Comparison of ENCODE assay signal across 19 cellular contexts in the genomic region with DNA sequence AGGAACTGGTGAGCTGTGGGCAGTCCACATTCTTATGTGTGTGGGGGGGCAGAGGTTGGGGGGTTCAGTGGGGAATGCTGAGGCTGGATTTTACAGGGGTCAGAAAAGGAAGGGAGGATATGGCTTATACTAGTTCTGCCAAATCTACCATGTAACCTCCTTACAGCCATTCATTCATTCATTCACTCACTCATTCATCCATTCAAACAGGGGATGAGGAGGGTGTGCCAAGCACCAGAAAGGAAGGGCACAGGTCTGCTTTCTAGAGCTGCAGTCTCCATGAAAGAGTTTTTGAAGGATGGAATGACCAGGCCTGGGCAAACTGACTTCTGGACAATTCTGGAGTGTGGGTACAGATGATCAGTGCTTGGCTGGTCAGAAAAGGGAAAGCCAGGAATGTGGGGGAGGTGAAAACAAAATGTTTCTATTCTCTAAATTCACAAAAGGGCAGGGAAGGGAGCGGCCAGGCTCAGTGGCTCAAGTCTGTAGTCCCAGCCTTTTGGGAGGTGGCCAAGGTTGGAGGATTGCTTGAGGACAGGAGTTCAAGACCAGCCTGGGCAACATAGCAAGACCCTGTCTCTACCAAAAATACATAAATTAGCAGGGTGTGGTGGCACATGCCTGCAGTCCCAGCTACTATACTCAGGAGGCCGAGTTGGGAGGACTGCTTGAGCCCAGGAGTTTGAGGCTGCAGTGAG.
"Had no signal": no experiment of that assay in that cellular context is flagged by ENCODE, and none has a peak within 500 bp of the region (broad histone marks: within the 10 kb centered on the region; RNA-seq: fewer than 3 reads in every experiment).

No MANE protein-coding gene starts in this region.

- FAIRE-seq: small intestine, urothelium cell line had no signal

- H3K27ac ChIP-seq: foreskin keratinocyte, prostate gland had no signal

- H3K4me1 ChIP-seq: prostate gland had no signal

- H3K27me3 ChIP-seq: foreskin keratinocyte had no signal

- H3K27ac Mint-ChIP-seq: activated CD4-positive, alpha-beta memory T cell treated with anti-CD3 and anti-CD28 coated beads, Interleukin-2, amount 10 ng/mL, durations not matched to agents 7 days and 5 days; activated naive CD8-positive, alpha-beta T cell; activated T-cell treated with anti-CD3 and anti-CD28 coated beads, Interleukin-2, amount 50 U/mL, for 72 hours; nephron; WTC11 had no signal

- H3K36me3 ChIP-seq: prostate gland, thoracic aorta had no signal

- H3K27me3 Mint-ChIP-seq: activated naive CD8-positive, alpha-beta T cell had no signal

- H3K36me3 Mint-ChIP-seq: activated naive CD8-positive, alpha-beta T cell; brain; immature natural killer cell had no signal

- H3K4me3 ChIP-seq: prostate gland, thoracic aorta had no signal

- DNase-seq: activated CD4-positive, alpha-beta memory T cell treated with anti-CD3 and anti-CD28 coated beads, Interleukin-2, amount 10 ng/mL, durations not matched to agents 7 days and 5 days; activated CD4-positive, alpha-beta T cell treated with anti-CD3 and anti-CD28 coated beads for 4 hours; activated CD8-positive, alpha-beta memory T cell treated with anti-CD3 and anti-CD28 coated beads, Interleukin-2, amount 50 U/mL, for 4 hours; activated gamma-delta T cell treated with Interleukin-2 at 50 U/mL for 16 hours; activated T-cell treated with anti-CD3 and anti-CD28 coated beads, Interleukin-2, amount 50 U/mL, for 72 hours; effector memory CD4-positive, alpha-beta T cell; foreskin keratinocyte; right cardiac atrium; small intestine; stimulated activated naive CD8-positive, alpha-beta T cell treated with anti-CD3 and anti-CD28 coated beads, Interleukin-15, amount 100 ng/mL, for 72 hours had no signal

- H3K9me3 ChIP-seq: prostate gland, thoracic aorta had no signal

- H3K9me3 Mint-ChIP-seq: activated T-cell treated with anti-CD3 and anti-CD28 coated beads, Interleukin-2, amount 50 U/mL, for 72 hours; immature natural killer cell; nephron had no signal

- H3K4me3 Mint-ChIP-seq: activated CD4-positive, alpha-beta memory T cell treated with anti-CD3 and anti-CD28 coated beads, Interleukin-2, amount 10 ng/mL, durations not matched to agents 7 days and 5 days; activated naive CD8-positive, alpha-beta T cell; activated T-cell treated with anti-CD3 and anti-CD28 coated beads, Interleukin-2, amount 50 U/mL, for 72 hours; brain; immature natural killer cell; nephron; stimulated activated naive CD8-positive, alpha-beta T cell treated with anti-CD3 and anti-CD28 coated beads, Interleukin-15, amount 100 ng/mL, for 72 hours; T-helper 1 cell treated with Interleukin-12 subunit alpha and Interleukin-12 subunit beta and Interleukin-4 antibody, amounts not matched to agents 30 μg/mL and 1 μg/mL, for 36 hours; WTC11 had no signal
